ENCODE assay signal across 8 cellular contexts in the genomic region with DNA sequence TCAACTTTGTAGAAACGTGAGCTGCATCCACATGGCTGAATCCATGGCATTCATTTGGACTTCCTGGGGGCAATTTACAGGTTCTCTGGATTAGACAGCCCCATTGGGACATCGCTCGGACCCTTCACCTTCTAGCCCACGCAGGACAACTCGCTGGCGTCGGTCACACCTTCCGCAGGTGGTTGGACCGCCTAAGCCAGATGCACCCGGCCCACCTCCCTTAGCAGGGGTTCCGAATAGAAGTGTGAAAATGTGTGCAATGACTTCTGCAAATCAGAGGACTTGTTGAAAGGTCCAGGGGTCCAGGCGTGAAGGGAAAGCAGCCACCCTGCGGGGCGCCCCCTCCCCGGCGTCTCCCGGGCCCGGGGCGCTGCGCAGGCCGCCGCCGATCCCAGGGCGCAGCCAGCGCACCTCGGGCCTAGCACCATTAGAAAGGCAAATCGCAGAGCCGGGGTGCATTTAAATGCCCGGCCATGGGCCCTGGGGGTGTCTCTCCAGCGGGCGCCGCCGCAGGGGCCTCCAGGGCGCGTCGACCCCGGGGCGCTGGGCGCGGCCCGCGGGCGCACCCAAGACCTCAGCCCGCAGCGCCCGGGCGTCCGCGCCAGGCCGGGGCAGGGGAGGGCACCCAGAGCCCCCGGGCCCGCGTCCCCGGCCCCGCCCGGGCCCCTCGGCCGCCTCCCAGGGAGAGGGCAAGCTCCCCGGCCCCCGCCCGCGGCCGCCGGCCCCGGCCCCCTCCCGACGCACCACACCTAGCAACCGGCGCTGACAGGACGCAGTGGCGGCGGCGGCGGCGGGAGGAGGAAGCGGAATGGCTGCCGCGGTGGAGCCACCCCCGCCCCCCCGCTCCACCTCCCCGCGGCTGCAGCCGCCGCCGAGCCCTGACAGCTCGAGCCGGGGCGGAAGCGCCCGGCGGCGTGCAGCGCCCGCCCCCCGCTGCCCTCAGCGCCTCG. TPM values are rescaled to one million over a fixed set of nuclear protein-coding genes. Genes with fewer than 3 reads are reported as not detected.
DNase-seq lines count a peak whose midpoint lies in the region; ATAC-seq and TF ChIP-seq lines count a peak whose summit lies in the region.

No MANE protein-coding gene starts in this region.

- H3K9me3 Mint-ChIP-seq in central memory CD8-positive, alpha-beta T cell, result no peaks in the 10 kb centered on the region

- H3K4me1 Mint-ChIP-seq in central memory CD8-positive, alpha-beta T cell, result peaks cover 43% of the 10 kb centered on the region

- H3K27ac Mint-ChIP-seq in central memory CD8-positive, alpha-beta T cell (ENCODE audit: low read depth), result peak overlapping the region; percentile 72

- H3K27me3 Mint-ChIP-seq in central memory CD8-positive, alpha-beta T cell, result no peaks in the 10 kb centered on the region

- peaks cover 11% of the 10 kb centered on the region for H3K36me3 Mint-ChIP-seq in central memory CD8-positive, alpha-beta T cell (ENCODE audit: insufficient read depth)

- ATAC-seq in HG02571 (IDR thresholded peaks at IDR 0.05; ENCODE audit: unreplicated experiment), result peak; percentile 71
- peak; percentile 69 for ATAC-seq in central memory CD8-positive, alpha-beta T cell (replicated peaks; ENCODE audit: extremely low read depth, poor library complexity, severe bottlenecking)
- ATAC-seq in left colon, result peak; percentile 94

- intact Hi-C loops in left colon (cut with DNase I, micrococcal nuclease), result no loop called here

- DNase-seq in GM10266 (ENCODE audit: extremely low spot score) (peak; percentile 88), NCI-H1092 treated with DMSO at 0.1 percent for 48 hours (lab: John Stamatoyannopoulos, UW) (peak; percentile 74), left colon (peak; percentile 70 to 80), cortex of kidney (lab: John Stamatoyannopoulos, UW) (no peak)
- DNase-seq in activated CD4-positive, CD25-positive, alpha-beta regulatory T cell treated with anti-CD3 and anti-CD28 coated beads, Interleukin-2, amount 50 U/mL, for 16 hours (ENCODE audit: low read depth, low spot score), result peak; percentile 57
- peak; percentile 45 to 49 for DNase-seq in central memory CD8-positive, alpha-beta T cell (ENCODE audit: low spot score in 2 of 2)
- peak; percentile 52 to 64 for DNase-seq in stimulated activated CD4-positive, alpha-beta T cell treated with anti-CD3 and anti-CD28 coated beads, Interleukin-1b, Interleukin-23, amount 100 ng/mL, for 4 hours (ENCODE audit: low read depth in 2 of 2)

- TF ChIP-seq CTCF in GM10266 (IDR thresholded peaks at IDR 0.05; ENCODE audit: control insufficient read depth, insufficient read depth, low read depth, missing control alignments), result no peak

- peak overlapping the region; percentile 65 for H3K4me3 Mint-ChIP-seq in central memory CD8-positive, alpha-beta T cell

RNA-seq across cellular contexts. Expression of gene JAZF1, which starts 1.2 kb away (rescaled TPM):
- total RNA-seq in left colon, result 1 to 10 TPM; 2.8 to 8.3 TPM
